23 cellular contexts compared by ENCODE assay signal in the genomic region with DNA sequence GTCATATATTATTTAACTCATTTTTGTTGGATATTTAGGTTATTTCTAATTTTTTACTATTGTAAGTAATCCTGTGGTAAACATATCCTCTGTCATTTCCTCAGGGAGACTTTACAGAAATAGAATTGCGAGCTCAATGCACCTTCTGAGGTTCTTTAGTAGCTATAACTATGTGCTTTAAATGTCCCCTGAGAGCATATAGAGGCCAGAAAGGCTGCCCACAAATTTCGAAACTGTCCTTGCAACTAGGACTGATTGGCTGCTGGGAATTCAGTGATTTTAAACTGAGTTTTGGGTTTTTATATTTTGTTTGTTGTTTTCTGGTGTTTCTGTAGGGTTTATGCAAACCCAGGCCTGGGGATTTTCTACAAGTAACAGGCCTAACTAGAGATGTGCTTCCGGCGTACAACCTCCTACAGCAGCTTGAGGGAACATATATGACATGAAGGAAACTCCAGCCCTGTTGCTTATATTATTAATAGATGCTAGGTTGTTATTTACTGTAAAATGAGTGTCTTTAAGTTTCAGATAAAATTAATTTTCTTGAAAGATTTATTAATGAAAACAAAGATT. TPM values are rescaled to one million over a fixed set of nuclear protein-coding genes. Genes with fewer than 3 reads are reported as not detected.
DNase-seq lines count a peak whose midpoint lies in the region; ATAC-seq, FAIRE-seq and TF ChIP-seq lines count a peak whose summit lies in the region.
"Had no signal": no experiment of that assay in that cellular context is flagged by ENCODE, and none has a peak within 500 bp of the region (broad histone marks: within the 10 kb centered on the region; RNA-seq: fewer than 3 reads in every experiment).

No MANE protein-coding gene starts in this region.

- no peak overlapping the region for H3K4me2 ChIP-seq in smooth muscle cell
- H3K4me2 ChIP-seq: hepatocyte had no signal

- H3K36me3 ChIP-seq in HUES6 (ENCODE audit: control insufficient read depth, insufficient read depth, low read length) (peaks cover 32% of the 10 kb centered on the region), gastrocnemius medialis (peaks cover 0 to 41% of the 10 kb centered on the region in 2 donors), smooth muscle cell (ENCODE audit: low read depth) (peaks cover 5% of the 10 kb centered on the region)

- WGBS in smooth muscle cell (ENCODE audit: low lambda C conversion rate): 76% methylated on average over 4 of the region's 4 CpGs

- DNase-seq in GM13976 (ENCODE audit: low spot score) (peak; percentile 42), choroid plexus epithelial cell (ENCODE audit: low read depth) (peak; percentile 59), gastrocnemius medialis (no peak), frontal cortex (ENCODE audit: low spot score in 2 of 2) (no peak), smooth muscle cell (lab: John Stamatoyannopoulos, UW; ENCODE audit: unreplicated experiment) (no peak)
- DNase-seq: HCEC 1CT; islet precursor cell; mammary epithelial cell; naive thymus-derived CD4-positive, alpha-beta T cell; NCI-H1092 treated with DMSO at 0.1 percent for 48 hours; NCI-H2081; NCI-H510A treated with DMSO at 0.1 percent for 48 hours; SHP77 treated with DMSO at 0.1 percent for 48 hours; stimulated activated CD4-positive, alpha-beta T cell treated with anti-CD3 and anti-CD28 coated beads, Interleukin-4, amount 100 ng/mL, for 24 hours; WERI-Rb-1 had no signal

- H4K20me1 ChIP-seq in smooth muscle cell (ENCODE audit: low read depth): peaks cover 54% of the 10 kb centered on the region

- H3K27ac ChIP-seq in HUES6 (ENCODE audit: low read depth, low read length) (0 out of 2 replicates have a peak overlapping the region, but pooled peaks have one; percentile 37), gastrocnemius medialis (peak overlapping the region in 3 of 4 donors; percentile 0 to 33 (median 25)), smooth muscle cell (ENCODE audit: low read depth) (no peak overlapping the region)
- H3K27ac ChIP-seq: hepatocyte, HL-60, parathyroid adenoma, skin epidermis, vagina, WERI-Rb-1 had no signal

- TF ChIP-seq POLR2A in gastrocnemius medialis (IDR thresholded peaks at IDR 0.05): no peak

- H3K9ac ChIP-seq in HUES6 (ENCODE audit: low read length): no peak overlapping the region
- H3K9ac ChIP-seq in smooth muscle cell (ENCODE audit: low read depth): no peak overlapping the region
- H3K9ac ChIP-seq: parathyroid adenoma had no signal

- no peak overlapping the region for H2AFZ ChIP-seq in smooth muscle cell (ENCODE audit: low read depth)
- H2AFZ ChIP-seq: hepatocyte, parathyroid adenoma had no signal

- in situ Hi-C loops in GM13976 (cut with MboI; ENCODE audit: low sequenced_read_pairs, unreplicated experiment) (no loop called here), gastrocnemius medialis (cut with MboI; ENCODE audit: low sequenced_read_pairs in 4 of 4) (no loop called here)

- FAIRE-seq in frontal cortex (lab: Jason Lieb, UNC): no peak
- FAIRE-seq: D721Med had no signal

- no peaks in the 10 kb centered on the region for H3F3A ChIP-seq in smooth muscle cell (ENCODE audit: low read depth)

- H3K4me1 ChIP-seq in HUES6 (ENCODE audit: control insufficient read depth, insufficient read depth, low read length): peaks cover 18% of the 10 kb centered on the region
- peaks cover 5 to 12% of the 10 kb centered on the region in 2 donors for H3K4me1 ChIP-seq in gastrocnemius medialis
- no peaks in the 10 kb centered on the region for H3K4me1 ChIP-seq in smooth muscle cell (ENCODE audit: low read depth)
- H3K4me1 ChIP-seq: parathyroid adenoma, vagina had no signal

- no peak overlapping the region for H3K4me3 ChIP-seq in HUES6 (ENCODE audit: low read depth, low read length)
- H3K4me3 ChIP-seq in choroid plexus epithelial cell (ENCODE audit: low read depth, low read length): no peak overlapping the region
- H3K4me3 ChIP-seq in gastrocnemius medialis: no peak overlapping the region
- H3K4me3 ChIP-seq in smooth muscle cell: no peak overlapping the region
- H3K4me3 ChIP-seq: hepatocyte, skin epidermis, vagina had no signal

- H3K27me3 ChIP-seq in HUES6 (ENCODE audit: control insufficient read depth, insufficient read depth, low read length) (no peaks in the 10 kb centered on the region), gastrocnemius medialis (no peaks in the 10 kb centered on the region), smooth muscle cell (ENCODE audit: low read depth) (no peaks in the 10 kb centered on the region)
- H3K27me3 ChIP-seq: hepatocyte, vagina had no signal

- no peak for TF ChIP-seq CTCF in GM13976 (IDR thresholded peaks at IDR 0.05; ENCODE audit: borderline replicate concordance, control extremely low read depth, extremely low read depth, insufficient read depth, missing control alignments)
- no peak for TF ChIP-seq CTCF in choroid plexus epithelial cell (conservative IDR thresholded peaks at IDR 0.05; ENCODE audit: low read depth, low read length)
- TF ChIP-seq CTCF in gastrocnemius medialis (IDR thresholded peaks at IDR 0.05 in 4 of 5, conservative IDR thresholded peaks at IDR 0.05 in 1 of 5): no peak
- no peak for TF ChIP-seq CTCF in smooth muscle cell (IDR thresholded peaks at IDR 0.05; ENCODE audit: borderline replicate concordance, insufficient read depth, poor library complexity, severe bottlenecking)

- intact Hi-C loops in gastrocnemius medialis (cut with DNase I; ENCODE audit: low total_unique reads): no loop called here

- peaks cover 27% of the 10 kb centered on the region for H3K79me2 ChIP-seq in smooth muscle cell (ENCODE audit: low read depth)

- H3K9me3 ChIP-seq in HUES6 (ENCODE audit: control insufficient read depth, insufficient read depth, low read depth, low read length) (no peaks in the 10 kb centered on the region), gastrocnemius medialis (no peaks in the 10 kb centered on the region), smooth muscle cell (replicated peaks; ENCODE audit: low read depth) (no peaks in the 10 kb centered on the region)
- H3K9me3 ChIP-seq: vagina had no signal

- ATAC-seq in gastrocnemius medialis (no peak), HG03521 (IDR thresholded peaks at IDR 0.05; ENCODE audit: unreplicated experiment) (no peak)
- ATAC-seq: naive thymus-derived CD4-positive, alpha-beta T cell had no signal

RNA-seq across cellular contexts. Expression of gene P4HTM, which starts 29.1 kb away (rescaled TPM):
- total RNA-seq in gastrocnemius medialis: 10 to 100 TPM; 13.6 to 21.7 (median 20.3) TPM
- 53.8 TPM for total RNA-seq in frontal cortex
- 20.3 and 22.7 TPM in 2 replicates for total RNA-seq in smooth muscle cell
- polyA plus RNA-seq in smooth muscle cell: 29.9 and 30.4 TPM in 2 replicates

RNA-seq across cellular contexts. Expression of gene ARIH2, which starts 42.3 kb away (rescaled TPM):
- total RNA-seq in gastrocnemius medialis (100 to 1,000 TPM; 118 to 176 (median 143) TPM), frontal cortex (59.1 TPM), smooth muscle cell (43.6 and 44.9 TPM in 2 replicates)
- 39.7 and 44.0 TPM in 2 replicates for polyA plus RNA-seq in smooth muscle cell

RNA-seq across cellular contexts. Expression of gene WDR6, which starts 46.3 kb away (rescaled TPM):
- total RNA-seq in gastrocnemius medialis: 10 to 100 TPM; 40.4 to 50.9 (median 45.5) TPM
- 111 TPM for total RNA-seq in frontal cortex
- total RNA-seq in smooth muscle cell: 61.8 and 72.8 TPM in 2 replicates
- 86.8 and 115 TPM in 2 replicates for polyA plus RNA-seq in smooth muscle cell

RNA-seq across cellular contexts. Expression of gene DALRD3, which starts 57.5 kb away (rescaled TPM):
- total RNA-seq in gastrocnemius medialis (10 to 100 TPM; 10.6 to 20.1 (median 16.3) TPM), frontal cortex (51.4 TPM), smooth muscle cell (32.1 and 35.6 TPM in 2 replicates)
- polyA plus RNA-seq in smooth muscle cell: 39.0 and 51.1 TPM in 2 replicates

Comparison
In these comparisons a context has a peak if more than half of its experiments do, and no peak if none do; other contexts are left out.
1. DNase-seq: peak in GM13976 (single experiment) and choroid plexus epithelial cell (single experiment); none in gastrocnemius medialis (0 of 2), frontal cortex (0 of 2) and smooth muscle cell (single experiment).